In the genomic region with DNA sequence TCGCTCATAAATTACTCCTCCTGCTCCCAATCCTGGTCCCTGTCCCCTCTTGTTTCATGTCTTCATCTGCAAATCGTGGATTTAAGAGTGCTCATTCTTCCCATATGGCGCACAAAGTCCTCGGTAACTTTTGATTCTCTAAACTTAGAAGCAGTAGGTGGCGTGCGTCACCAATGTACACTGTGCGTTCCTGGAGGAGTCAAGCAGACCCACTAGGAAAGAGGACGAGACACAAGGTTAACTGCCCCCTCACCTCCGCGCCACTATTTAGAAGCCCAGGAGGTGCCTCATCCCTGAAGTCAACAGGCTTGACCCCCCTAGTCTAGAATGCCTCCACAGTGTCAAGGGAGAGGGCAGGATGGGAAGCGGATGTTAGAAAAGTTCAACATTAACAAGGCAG, we compare ENCODE assay signal across 34 cellular contexts. TPM values are rescaled to one million over a fixed set of nuclear protein-coding genes. Genes with fewer than 3 reads are reported as not detected.
DNase-seq lines count a peak whose midpoint lies in the region; TF ChIP-seq lines count a peak whose summit lies in the region.
"Had no signal": no experiment of that assay in that cellular context is flagged by ENCODE, and none has a peak within 500 bp of the region (broad histone marks: within the 10 kb centered on the region; RNA-seq: fewer than 3 reads in every experiment).

No MANE protein-coding gene starts in this region.

- no peak overlapping the region for H3K4me3 ChIP-seq in testis
- H3K4me3 ChIP-seq in MG63 = no peak overlapping the region
- H3K4me3 ChIP-seq: BLaER1, cardiac muscle cell, coronary artery, psoas muscle, SJCRH30, transverse colon had no signal

- H3K27ac ChIP-seq in testis = no peak overlapping the region
- H3K27ac ChIP-seq: BLaER1, cardiac muscle cell, coronary artery, psoas muscle, SJCRH30, transverse colon had no signal

- TF ChIP-seq POLR2A in testis (IDR thresholded peaks at IDR 0.05) = no peak

- WGBS in testis, 2 donors = 79 to 86% methylated on average over 10 to 11 of the region's 11 CpGs

- H3K27me3 ChIP-seq in testis = no peaks in the 10 kb centered on the region
- H3K27me3 ChIP-seq in MG63 = no peaks in the 10 kb centered on the region
- H3K27me3 ChIP-seq: SJCRH30 had no signal

- peaks cover 13% of the 10 kb centered on the region for H3K4me1 ChIP-seq in testis
- H3K4me1 ChIP-seq: psoas muscle, SJCRH30 had no signal

- intact Hi-C loops in testis (cut with DNase I; ENCODE audit: low total_unique reads) = no loop called here
- intact Hi-C loops in posterior vena cava (cut with DNase I) = no loop called here

- TF ChIP-seq CTCF in testis (IDR thresholded peaks at IDR 0.05) = no peak

- no peaks in the 10 kb centered on the region for H3K36me3 ChIP-seq in testis (ENCODE audit: low read depth, missing control alignments)
- no peaks in the 10 kb centered on the region for H3K36me3 ChIP-seq in MG63
- H3K36me3 ChIP-seq: BLaER1, cardiac muscle cell, SJCRH30, transverse colon had no signal

- DNase-seq in activated CD8-positive, alpha-beta memory T cell treated with anti-CD3 and anti-CD28 coated beads for 24 hours = peak; percentile 38
- no peak for DNase-seq in activated CD8-positive, alpha-beta memory T cell treated with anti-CD3 and anti-CD28 coated beads, Interleukin-2, amount 50 U/mL, for 48 hours
- peak; percentile 65 for DNase-seq in NCI-H82 (lab: John Stamatoyannopoulos, UW)
- DNase-seq in hepatic stellate cell (ENCODE audit: low spot score) = peak; percentile 45
- DNase-seq in testis = peak; percentile 15
- DNase-seq in posterior vena cava (ENCODE audit: low spot score) = no peak
- no peak for DNase-seq in MG63
- DNase-seq in stimulated activated naive CD4-positive, alpha-beta T cell treated with Interleukin-2 at 50 U/mL for 16 hours (lab: John Stamatoyannopoulos, UW) = no peak
- DNase-seq: activated CD4-positive, alpha-beta T cell treated with anti-CD3 and anti-CD28 coated beads, Interleukin-2, amount 10 ng/mL, durations not matched to agents 24 days and 14 days; activated gamma-delta T cell; activated naive CD8-positive, alpha-beta T cell treated with anti-CD3 and anti-CD28 coated beads for 36 hours; activated T-cell treated with anti-CD3 and anti-CD28 coated beads, Interleukin-2, amount 50 U/mL, for 4 hours; DMS53; effector memory CD4-positive, alpha-beta T cell; glutamatergic neuron; left ventricle myocardium superior; naive B cell; NCI-H1417; NCI-H2029; NCI-H226; NCI-H526 treated with DMSO at 0.1 percent for 48 hours; psoas muscle; SJCRH30; stimulated activated CD4-positive, alpha-beta T cell treated with anti-CD3 and anti-CD28 coated beads, Interleukin-4, amount 100 ng/mL, for 24 hours; transverse colon had no signal

- H3K9me3 ChIP-seq in testis (no peaks in the 10 kb centered on the region), MG63 (no peaks in the 10 kb centered on the region)
- H3K9me3 ChIP-seq: psoas muscle, SJCRH30, transverse colon had no signal

RNA-seq across cellular contexts. Expression of gene SLC13A5, which starts 2.9 kb away (rescaled TPM):
- total RNA-seq in testis (1 to 10 TPM; 3.1 to 3.3 TPM), posterior vena cava (under 1 TPM in 1 of 2 donors, not detected in 1; 0.10 TPM)
- polyA plus RNA-seq in testis (ENCODE audit: insufficient read depth, low read depth, low replicate concordance) = 13.0 TPM
- not detected in 2 replicates for total RNA-seq in MG63 (2014; rRNA removed; shearing (Covaris generic); ENCODE audit: low replicate concordance)
- total RNA-seq: activated CD4-positive, alpha-beta T cell treated with anti-CD3 and anti-CD28 coated beads, Interleukin-2, amount 10 ng/mL, durations not matched to agents 24 days and 14 days; activated CD8-positive, alpha-beta memory T cell treated with anti-CD3 and anti-CD28 coated beads for 36 hours; activated naive CD8-positive, alpha-beta T cell treated with anti-CD3 and anti-CD28 coated beads for 36 hours; epithelial cell of proximal tubule; left ventricle myocardium superior; RPMI7951; SJCRH30; T-helper 1 cell treated with Interleukin-12 subunit alpha and Interleukin-12 subunit beta and Interleukin-4 antibody, amounts not matched to agents 30 ng/mL and 1 ng/mL, for 36 hours; transverse colon had no signal
- polyA plus RNA-seq: AG04450, aorta had no signal

RNA-seq across cellular contexts. Expression of gene XAF1, which starts 45.5 kb away (rescaled TPM):
- total RNA-seq in testis (10 to 100 TPM; 26.8 to 39.6 TPM), posterior vena cava (10 to 100 TPM; 33.1 to 51.5 TPM)
- 10.4 TPM for polyA plus RNA-seq in testis (ENCODE audit: insufficient read depth, low read depth, low replicate concordance)
- 4.2 and 4.9 TPM in 2 replicates for total RNA-seq in MG63 (2014; rRNA removed; shearing (Covaris generic); ENCODE audit: low replicate concordance)
- total RNA-seq: cardiac muscle cell had no signal
- polyA plus RNA-seq: cardiac muscle cell had no signal

RNA-seq across cellular contexts. Expression of gene C17orf100, which starts 58.8 kb away (rescaled TPM):
- total RNA-seq in testis = 10 to 100 TPM in 1 of 2 donors, 1 to 10 TPM in 1; 6.9 to 10.3 TPM
- polyA plus RNA-seq in testis (ENCODE audit: insufficient read depth, low read depth, low replicate concordance) = 12.4 TPM
- total RNA-seq in posterior vena cava = 1 to 10 TPM in 1 of 2 donors, under 1 TPM in 1; 0.81 to 1.2 TPM
- total RNA-seq in MG63 (2014; rRNA removed; shearing (Covaris generic); ENCODE audit: low replicate concordance) = 1.9 and 2.9 TPM in 2 replicates

RNA-seq across cellular contexts. Expression of gene MED31, which starts 58.9 kb away (rescaled TPM):
- total RNA-seq in testis = 10 to 100 TPM; 14.9 to 19.3 TPM
- 31.3 TPM for polyA plus RNA-seq in testis (ENCODE audit: insufficient read depth, low read depth, low replicate concordance)
- 10 to 100 TPM; 14.3 to 16.9 TPM for total RNA-seq in posterior vena cava
- 7.7 and 10.6 TPM in 2 replicates for total RNA-seq in MG63 (2014; rRNA removed; shearing (Covaris generic); ENCODE audit: low replicate concordance)

Comparison
In these comparisons a context has a peak if more than half of its experiments do, and no peak if none do; other contexts are left out.
1. DNase-seq: peak in activated CD8-positive, alpha-beta memory T cell treated with anti-CD3 and anti-CD28 coated beads for 24 hours (single experiment), NCI-H82 (single experiment), hepatic stellate cell (single experiment) and testis (single experiment); none in activated CD8-positive, alpha-beta memory T cell treated with anti-CD3 and anti-CD28 coated beads, Interleukin-2, amount 50 U/mL, for 48 hours (single experiment), posterior vena cava (single experiment), MG63 (single experiment) and stimulated activated naive CD4-positive, alpha-beta T cell treated with Interleukin-2 at 50 U/mL for 16 hours (single experiment).